Comparison of ENCODE assay signal across 1 cellular context in the genomic region with DNA sequence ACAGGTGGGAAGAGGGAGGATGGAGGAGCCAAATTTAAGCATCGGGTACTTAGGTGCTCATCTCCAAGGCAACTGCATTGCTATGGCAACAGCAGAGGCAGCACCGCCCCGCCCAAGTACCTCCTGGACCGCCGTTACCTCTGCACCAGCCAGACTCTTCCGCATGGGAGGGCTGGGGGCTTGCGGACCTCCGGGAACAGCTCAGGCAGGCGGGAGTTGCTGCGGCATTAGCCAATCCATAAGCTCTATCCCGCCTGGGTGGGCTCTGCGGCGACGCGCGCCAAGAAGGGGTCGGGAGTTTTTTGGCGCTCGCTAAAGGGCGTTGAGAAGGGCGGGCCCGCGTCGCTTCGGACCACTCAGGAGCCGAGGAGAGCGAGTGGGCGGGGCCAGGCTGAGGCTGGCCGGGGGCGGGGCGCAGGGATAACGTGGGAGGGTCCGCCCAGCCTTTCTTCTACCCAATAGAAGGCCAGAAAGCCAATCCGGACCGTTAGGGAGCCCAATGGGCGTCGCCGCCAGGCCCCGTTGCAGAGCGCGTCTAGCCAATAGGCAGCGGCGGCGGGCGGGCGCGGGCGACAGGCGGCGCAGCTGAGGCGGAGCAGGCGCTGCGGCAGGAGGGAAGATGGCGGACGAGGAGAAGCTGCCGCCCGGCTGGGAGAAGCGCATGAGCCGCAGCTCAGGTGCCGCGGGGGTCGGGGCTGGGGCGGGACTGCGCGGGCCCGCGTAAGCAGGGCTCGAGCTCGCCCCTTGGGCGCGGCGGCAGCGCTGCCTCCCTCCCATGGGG.
A peak's percentile ranks its signal among the peaks of the same experiment; 100 is the strongest.
TF ChIP-seq lines count a peak whose summit lies in the region.

TSS of gene PIN1 (plus strand) at position 593 of the 781 bp plus-strand sequence. CDS start at position 620, 27 bp downstream.

TF ChIP-seq in K562, 482 proteins besides CTCF, POLR2A, EP300 and RAD21 (continued from another document and continues in another):
- TF ChIP-seq, protein P1, sequence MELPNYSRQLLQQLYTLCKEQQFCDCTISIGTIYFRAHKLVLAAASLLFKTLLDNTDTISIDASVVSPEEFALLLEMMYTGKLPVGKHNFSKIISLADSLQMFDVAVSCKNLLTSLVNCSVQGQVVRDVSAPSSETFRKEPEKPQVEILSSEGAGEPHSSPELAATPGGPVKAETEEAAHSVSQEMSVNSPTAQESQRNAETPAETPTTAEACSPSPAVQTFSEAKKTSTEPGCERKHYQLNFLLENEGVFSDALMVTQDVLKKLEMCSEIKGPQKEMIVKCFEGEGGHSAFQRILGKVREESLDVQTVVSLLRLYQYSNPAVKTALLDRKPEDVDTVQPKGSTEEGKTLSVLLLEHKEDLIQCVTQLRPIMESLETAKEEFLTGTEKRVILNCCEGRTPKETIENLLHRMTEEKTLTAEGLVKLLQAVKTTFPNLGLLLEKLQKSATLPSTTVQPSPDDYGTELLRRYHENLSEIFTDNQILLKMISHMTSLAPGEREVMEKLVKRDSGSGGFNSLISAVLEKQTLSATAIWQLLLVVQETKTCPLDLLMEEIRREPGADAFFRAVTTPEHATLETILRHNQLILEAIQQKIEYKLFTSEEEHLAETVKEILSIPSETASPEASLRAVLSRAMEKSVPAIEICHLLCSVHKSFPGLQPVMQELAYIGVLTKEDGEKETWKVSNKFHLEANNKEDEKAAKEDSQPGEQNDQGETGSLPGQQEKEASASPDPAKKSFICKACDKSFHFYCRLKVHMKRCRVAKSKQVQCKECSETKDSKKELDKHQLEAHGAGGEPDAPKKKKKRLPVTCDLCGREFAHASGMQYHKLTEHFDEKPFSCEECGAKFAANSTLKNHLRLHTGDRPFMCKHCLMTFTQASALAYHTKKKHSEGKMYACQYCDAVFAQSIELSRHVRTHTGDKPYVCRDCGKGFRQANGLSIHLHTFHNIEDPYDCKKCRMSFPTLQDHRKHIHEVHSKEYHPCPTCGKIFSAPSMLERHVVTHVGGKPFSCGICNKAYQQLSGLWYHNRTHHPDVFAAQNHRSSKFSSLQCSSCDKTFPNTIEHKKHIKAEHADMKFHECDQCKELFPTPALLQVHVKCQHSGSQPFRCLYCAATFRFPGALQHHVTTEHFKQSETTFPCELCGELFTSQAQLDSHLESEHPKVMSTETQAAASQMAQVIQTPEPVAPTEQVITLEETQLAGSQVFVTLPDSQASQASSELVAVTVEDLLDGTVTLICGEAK (IDR thresholded peaks at IDR 0.05): peak; percentile 78
- TF ChIP-seq, protein P1 (CRISPR knock-in tag; IDR thresholded peaks at IDR 0.05): no peak
- TF ChIP-seq CBX2 (IDR thresholded peaks at IDR 0.05; ENCODE audit: insufficient read depth, low read length, poor library complexity, severe bottlenecking) (no peak), E2F3 (CRISPR knock-in tag; IDR thresholded peaks at IDR 0.05) (0 out of 2 replicates have a peak, but pooled peaks have one; percentile 71), EGR1 (conservative IDR thresholded peaks at IDR 0.05) (peak; percentile 87), HDGF (IDR thresholded peaks at IDR 0.05) (no peak), RBBP5 (IDR thresholded peaks at IDR 0.05; ENCODE audit: borderline replicate concordance, insufficient read depth, low read length, poor library complexity, severe bottlenecking) (peak; percentile 90), HDAC2 (IDR thresholded peaks at IDR 0.05) (peak; percentile 98), THAP12 (CRISPR knock-in tag; IDR thresholded peaks at IDR 0.05) (peak; percentile 40; the same call in 1 of the 2 replicates), ZNF146 (CRISPR knock-in tag; IDR thresholded peaks at IDR 0.05; ENCODE audit: unreplicated experiment) (no peak), RFX1 (IDR thresholded peaks at IDR 0.05) (peak; percentile 100), RHOXF2B (CRISPR knock-in tag; conservative IDR thresholded peaks at IDR 0.05) (no peak), FOSL1 (tag; conservative IDR thresholded peaks at IDR 0.05) (no peak), ZNF695 (CRISPR knock-in tag; IDR thresholded peaks at IDR 0.05) (no peak), U2AF2 (optimal IDR thresholded peaks at IDR 0.05; ENCODE audit: low read depth, low read length) (no peak), ZC3H8 (IDR thresholded peaks at IDR 0.05) (no peak), TRIM28 (IDR thresholded peaks at IDR 0.05) (no peak), ZNF780A (CRISPR knock-in tag; IDR thresholded peaks at IDR 0.05) (no peak), AFF4 (CRISPR knock-in tag; IDR thresholded peaks at IDR 0.05) (no peak), SMC3 (conservative IDR thresholded peaks at IDR 0.05; ENCODE audit: insufficient read depth, low read depth, low read length) (no peak; the same call in 1 of the 2 replicates), ZNF24 (IDR thresholded peaks at IDR 0.05) (no peak), BACH1 (tag; IDR thresholded peaks at IDR 0.05) (no peak), NRF1 (conservative IDR thresholded peaks at IDR 0.05 in 1 of 2, IDR thresholded peaks at IDR 0.05 in 1 of 2) (peak; percentile 86 to 89), ZFP91 (CRISPR knock-in tag; IDR thresholded peaks at IDR 0.05) (no peak)
- TF ChIP-seq, protein P2, sequence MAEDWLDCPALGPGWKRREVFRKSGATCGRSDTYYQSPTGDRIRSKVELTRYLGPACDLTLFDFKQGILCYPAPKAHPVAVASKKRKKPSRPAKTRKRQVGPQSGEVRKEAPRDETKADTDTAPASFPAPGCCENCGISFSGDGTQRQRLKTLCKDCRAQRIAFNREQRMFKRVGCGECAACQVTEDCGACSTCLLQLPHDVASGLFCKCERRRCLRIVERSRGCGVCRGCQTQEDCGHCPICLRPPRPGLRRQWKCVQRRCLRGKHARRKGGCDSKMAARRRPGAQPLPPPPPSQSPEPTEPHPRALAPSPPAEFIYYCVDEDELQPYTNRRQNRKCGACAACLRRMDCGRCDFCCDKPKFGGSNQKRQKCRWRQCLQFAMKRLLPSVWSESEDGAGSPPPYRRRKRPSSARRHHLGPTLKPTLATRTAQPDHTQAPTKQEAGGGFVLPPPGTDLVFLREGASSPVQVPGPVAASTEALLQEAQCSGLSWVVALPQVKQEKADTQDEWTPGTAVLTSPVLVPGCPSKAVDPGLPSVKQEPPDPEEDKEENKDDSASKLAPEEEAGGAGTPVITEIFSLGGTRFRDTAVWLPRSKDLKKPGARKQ (CRISPR knock-in tag; IDR thresholded peaks at IDR 0.05): no peak
- TF ChIP-seq, protein P3, sequence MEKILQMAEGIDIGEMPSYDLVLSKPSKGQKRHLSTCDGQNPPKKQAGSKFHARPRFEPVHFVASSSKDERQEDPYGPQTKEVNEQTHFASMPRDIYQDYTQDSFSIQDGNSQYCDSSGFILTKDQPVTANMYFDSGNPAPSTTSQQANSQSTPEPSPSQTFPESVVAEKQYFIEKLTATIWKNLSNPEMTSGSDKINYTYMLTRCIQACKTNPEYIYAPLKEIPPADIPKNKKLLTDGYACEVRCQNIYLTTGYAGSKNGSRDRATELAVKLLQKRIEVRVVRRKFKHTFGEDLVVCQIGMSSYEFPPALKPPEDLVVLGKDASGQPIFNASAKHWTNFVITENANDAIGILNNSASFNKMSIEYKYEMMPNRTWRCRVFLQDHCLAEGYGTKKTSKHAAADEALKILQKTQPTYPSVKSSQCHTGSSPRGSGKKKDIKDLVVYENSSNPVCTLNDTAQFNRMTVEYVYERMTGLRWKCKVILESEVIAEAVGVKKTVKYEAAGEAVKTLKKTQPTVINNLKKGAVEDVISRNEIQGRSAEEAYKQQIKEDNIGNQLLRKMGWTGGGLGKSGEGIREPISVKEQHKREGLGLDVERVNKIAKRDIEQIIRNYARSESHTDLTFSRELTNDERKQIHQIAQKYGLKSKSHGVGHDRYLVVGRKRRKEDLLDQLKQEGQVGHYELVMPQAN (IDR thresholded peaks at IDR 0.05; ENCODE audit: borderline replicate concordance): no peak
- TF ChIP-seq, protein P4, sequence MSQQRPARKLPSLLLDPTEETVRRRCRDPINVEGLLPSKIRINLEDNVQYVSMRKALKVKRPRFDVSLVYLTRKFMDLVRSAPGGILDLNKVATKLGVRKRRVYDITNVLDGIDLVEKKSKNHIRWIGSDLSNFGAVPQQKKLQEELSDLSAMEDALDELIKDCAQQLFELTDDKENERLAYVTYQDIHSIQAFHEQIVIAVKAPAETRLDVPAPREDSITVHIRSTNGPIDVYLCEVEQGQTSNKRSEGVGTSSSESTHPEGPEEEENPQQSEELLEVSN (IDR thresholded peaks at IDR 0.05; ENCODE audit: borderline replicate concordance in 1 of 2, extremely low read depth in 1 of 2, insufficient read depth in 1 of 2, insufficient read length in 1 of 2, low read depth in 1 of 2, low read length in 1 of 2, poor library complexity in 1 of 2, severe bottlenecking in 1 of 2): peak in 1 of 2 experiments; percentile 88
